25 cellular contexts compared by ENCODE assay signal in the genomic region with DNA sequence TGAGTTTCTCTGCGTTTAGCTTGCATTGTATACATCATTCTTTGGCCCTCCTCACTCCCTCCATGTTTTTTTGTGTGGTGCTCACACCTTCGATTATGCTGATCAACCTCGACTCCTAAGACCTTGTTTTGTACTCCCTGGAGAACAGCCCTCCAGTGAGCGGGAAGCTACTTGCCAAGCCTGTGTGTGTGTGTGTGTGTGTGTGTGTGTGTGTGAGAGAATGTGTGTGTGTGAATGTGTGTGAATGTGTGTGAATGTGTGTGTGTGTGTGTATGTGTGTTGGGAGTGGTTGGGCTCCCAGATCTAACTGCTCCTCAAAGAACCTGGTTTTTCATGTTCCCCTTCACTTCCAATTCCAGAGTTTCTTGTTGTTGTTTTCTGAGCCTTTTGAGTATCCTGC. TPM values are rescaled to one million over a fixed set of nuclear protein-coding genes. Genes with fewer than 3 reads are reported as not detected.
"Had no signal": no experiment of that assay in that cellular context is flagged by ENCODE, and none has a peak within 500 bp of the region (broad histone marks: within the 10 kb centered on the region; RNA-seq: fewer than 3 reads in every experiment).

No MANE protein-coding gene starts in this region.

- ATAC-seq: activated CD8-positive, alpha-beta memory T cell treated with anti-CD3 and anti-CD28 coated beads, Interleukin-2, amount 10 ng/mL, durations not matched to agents 7 days and 5 days; body of pancreas; T-helper 17 cell; WTC11 had no signal

- H3K9me3 ChIP-seq: body of pancreas had no signal

- H3K27ac Mint-ChIP-seq: activated CD8-positive, alpha-beta memory T cell treated with anti-CD3 and anti-CD28 coated beads, Interleukin-2, amount 10 ng/mL, durations not matched to agents 7 days and 5 days; activated naive CD4-positive, alpha-beta T cell treated with anti-CD3 and anti-CD28 coated beads, Interleukin-2, amount 50 U/mL, for 24 hours; activated T-cell treated with anti-CD3 and anti-CD28 coated beads, Interleukin-2, amount 50 U/mL, for 24 hours; activated T-helper 1 cell treated with anti-CD3 and anti-CD28 coated beads, Interleukin-12 subunit alpha, Interleukin-12 subunit beta, Interleukin-2, Interleukin-4 antibody, amounts not matched to agents 30 ng/mL and 10 ng/mL and 1 ng/mL, durations not matched to agents 14 hours and 24 hours and 36 hours; T-helper 17 cell; WTC11 had no signal

- H3K9me3 Mint-ChIP-seq: activated naive CD4-positive, alpha-beta T cell treated with anti-CD3 and anti-CD28 coated beads, Interleukin-2, amount 50 U/mL, for 24 hours; activated T-cell treated with anti-CD3 and anti-CD28 coated beads, Interleukin-2, amount 50 U/mL, for 24 hours; activated T-helper 1 cell treated with anti-CD3 and anti-CD28 coated beads, Interleukin-12 subunit alpha, Interleukin-12 subunit beta, Interleukin-2, Interleukin-4 antibody, amounts not matched to agents 30 ng/mL and 10 ng/mL and 1 ng/mL, durations not matched to agents 14 hours and 24 hours and 36 hours; central memory CD8-positive, alpha-beta T cell; WTC11 had no signal

- H3K4me3 ChIP-seq: body of pancreas had no signal

- H3K4me1 Mint-ChIP-seq: activated CD8-positive, alpha-beta memory T cell treated with anti-CD3 and anti-CD28 coated beads, Interleukin-2, amount 10 ng/mL, durations not matched to agents 7 days and 5 days; central memory CD8-positive, alpha-beta T cell had no signal

- DNase-seq: activated CD4-positive, alpha-beta T cell treated with anti-CD3 and anti-CD28 coated beads for 48 hours; activated CD4-positive, alpha-beta T cell treated with anti-CD3 and anti-CD28 coated beads, Interleukin-2, amount 50 U/mL, for 4 hours; activated CD4-positive, CD25-positive, alpha-beta regulatory T cell treated with anti-CD3 and anti-CD28 coated beads, Interleukin-2, amount 50 U/mL, for 72 hours; activated CD8-positive, alpha-beta memory T cell treated with anti-CD3 and anti-CD28 coated beads, Interleukin-2, amount 10 ng/mL, durations not matched to agents 7 days and 5 days; activated effector memory CD4-positive, alpha-beta T cell treated with Interleukin-2 at 50 U/mL for 16 hours; activated naive CD4-positive, alpha-beta T cell; activated T-cell treated with anti-CD3 and anti-CD28 coated beads, Interleukin-2, amount 50 U/mL, for 24 hours; aorta; body of pancreas; Karpas-422; NCI-H1105 treated with DMSO at 0.1 percent for 48 hours; NCI-H146; NCI-H187 treated with DMSO at 0.1 percent for 48 hours; NCI-H2081 treated with DMSO at 0.1 percent for 48 hours; NCI-H226; NCI-H510A; NCI-H526 treated with DMSO at 0.1 percent for 48 hours; NCI-H82; SIG-M5; T-helper 17 cell; T-helper 9 cell had no signal

- H3K27me3 ChIP-seq: body of pancreas had no signal

- H3K36me3 Mint-ChIP-seq: activated CD8-positive, alpha-beta memory T cell treated with anti-CD3 and anti-CD28 coated beads, Interleukin-2, amount 10 ng/mL, durations not matched to agents 7 days and 5 days; activated naive CD4-positive, alpha-beta T cell treated with anti-CD3 and anti-CD28 coated beads, Interleukin-2, amount 50 U/mL, for 24 hours; WTC11 had no signal

- H3K27ac ChIP-seq: body of pancreas had no signal

- H3K27me3 Mint-ChIP-seq: activated naive CD4-positive, alpha-beta T cell treated with anti-CD3 and anti-CD28 coated beads, Interleukin-2, amount 50 U/mL, for 24 hours had no signal

- H3K4me3 Mint-ChIP-seq: activated CD8-positive, alpha-beta memory T cell treated with anti-CD3 and anti-CD28 coated beads, Interleukin-2, amount 10 ng/mL, durations not matched to agents 7 days and 5 days; activated naive CD4-positive, alpha-beta T cell treated with anti-CD3 and anti-CD28 coated beads, Interleukin-2, amount 50 U/mL, for 24 hours; activated T-cell treated with anti-CD3 and anti-CD28 coated beads, Interleukin-2, amount 50 U/mL, for 24 hours; activated T-helper 1 cell treated with anti-CD3 and anti-CD28 coated beads, Interleukin-12 subunit alpha, Interleukin-12 subunit beta, Interleukin-2, Interleukin-4 antibody, amounts not matched to agents 30 ng/mL and 10 ng/mL and 1 ng/mL, durations not matched to agents 14 hours and 24 hours and 36 hours; central memory CD8-positive, alpha-beta T cell; T-helper 17 cell; WTC11 had no signal

RNA-seq across cellular contexts. Expression of gene NYNRIN, which starts 6.0 kb away (rescaled TPM):
- total RNA-seq: activated T-helper 1 cell treated with anti-CD3 and anti-CD28 coated beads, Interleukin-12 subunit alpha, Interleukin-12 subunit beta, Interleukin-2, Interleukin-4 antibody, amounts not matched to agents 30 ng/mL and 10 ng/mL and 1 ng/mL, durations not matched to agents 14 hours and 24 hours and 36 hours had no signal

RNA-seq across cellular contexts. Expression of gene NFATC4, which starts 36.8 kb away (rescaled TPM):
- total RNA-seq: activated T-helper 1 cell treated with anti-CD3 and anti-CD28 coated beads, Interleukin-12 subunit alpha, Interleukin-12 subunit beta, Interleukin-2, Interleukin-4 antibody, amounts not matched to agents 30 ng/mL and 10 ng/mL and 1 ng/mL, durations not matched to agents 14 hours and 24 hours and 36 hours; T-helper 17 cell had no signal
